16 cellular contexts compared by ENCODE assay signal in the genomic region with DNA sequence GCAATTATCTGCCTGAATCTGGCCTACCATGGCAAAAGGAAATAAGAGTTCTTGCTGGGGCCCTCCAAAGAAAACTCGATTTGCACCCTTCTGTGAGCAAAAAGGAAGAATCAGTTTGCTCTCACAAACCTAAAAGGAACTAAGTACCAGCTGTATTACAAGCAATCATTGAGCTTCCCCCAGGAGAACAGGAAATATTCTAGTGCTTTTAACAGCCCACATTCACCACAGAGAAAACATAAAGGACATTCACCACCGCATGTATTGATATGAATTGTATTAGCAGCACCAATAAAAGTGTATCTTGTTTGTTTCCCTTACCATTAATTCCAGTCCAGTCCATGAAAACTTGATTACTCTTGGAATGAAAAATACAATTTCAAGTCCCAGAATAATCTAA.
DNase-seq lines count a peak whose midpoint lies in the region; ATAC-seq and TF ChIP-seq lines count a peak whose summit lies in the region.
"Had no signal": no experiment of that assay in that cellular context is flagged by ENCODE, and none has a peak within 500 bp of the region (broad histone marks: within the 10 kb centered on the region; RNA-seq: fewer than 3 reads in every experiment).

No MANE protein-coding gene starts in this region.

- H3F3A ChIP-seq in GM23338 (replicated peaks; ENCODE audit: low read depth), result no peaks in the 10 kb centered on the region

- H3K4me1 Mint-ChIP-seq in GM23338 (peaks cover 20% of the 10 kb centered on the region), WTC11 (peaks cover 23% of the 10 kb centered on the region), type B pancreatic cell (ENCODE audit: unreplicated experiment) (peaks cover 15% of the 10 kb centered on the region)

- H3K36me3 ChIP-seq in GM23338 (ENCODE audit: insufficient read depth), result no peaks in the 10 kb centered on the region
- H3K36me3 ChIP-seq: BE2C had no signal

- no peaks in the 10 kb centered on the region for H3K79me2 ChIP-seq in GM23338 (replicated peaks; ENCODE audit: insufficient read depth)

- TF ChIP-seq CTCF in GM23338 (conservative IDR thresholded peaks at IDR 0.05; ENCODE audit: low read depth in 2 of 2), result no peak
- no peak for TF ChIP-seq CTCF in WTC11 (IDR thresholded peaks at IDR 0.05)
- no peak for TF ChIP-seq CTCF in type B pancreatic cell (conservative IDR thresholded peaks at IDR 0.05)

- no peak overlapping the region for H3K4me2 ChIP-seq in GM23338
- H3K4me2 ChIP-seq: A549 had no signal

- H2AFZ ChIP-seq in GM23338, result no peak overlapping the region

- H3K4me1 ChIP-seq in GM23338 (ENCODE audit: insufficient read depth), result peaks cover 6% of the 10 kb centered on the region; the same call in 1 of the 2 replicates
- H3K4me1 ChIP-seq: A549, BE2C had no signal

- no peaks in the 10 kb centered on the region for H3K27me3 ChIP-seq in GM23338 (ENCODE audit: insufficient read depth)

- ATAC-seq in GM23338, result no peak
- ATAC-seq in HG03571 (IDR thresholded peaks at IDR 0.05; ENCODE audit: unreplicated experiment), result peak; percentile 45
- no peak for ATAC-seq in WTC11
- no peak for ATAC-seq in HG02588 (IDR thresholded peaks at IDR 0.05; ENCODE audit: unreplicated experiment)
- ATAC-seq: A549; CD8-positive, alpha-beta T cell; HCT116 had no signal

- peak overlapping the region; percentile 3; the same call in 1 of the 2 replicates for H3K27ac Mint-ChIP-seq in GM23338
- H3K27ac Mint-ChIP-seq in WTC11, result peak overlapping the region; percentile 42
- H3K27ac Mint-ChIP-seq in type B pancreatic cell, result peak overlapping the region; percentile 10
- H3K27ac Mint-ChIP-seq: CD8-positive, alpha-beta T cell had no signal

- H3K4me3 ChIP-seq in GM23338, result no peak overlapping the region
- H3K4me3 ChIP-seq: A549 had no signal

- no peaks in the 10 kb centered on the region for H4K20me1 ChIP-seq in GM23338 (replicated peaks; ENCODE audit: insufficient read depth)

- no peak overlapping the region for H3K4me3 Mint-ChIP-seq in GM23338
- H3K4me3 Mint-ChIP-seq in WTC11, result no peak overlapping the region
- H3K4me3 Mint-ChIP-seq in type B pancreatic cell, result no peak overlapping the region
- H3K4me3 Mint-ChIP-seq: CD8-positive, alpha-beta T cell had no signal

- H3K27ac ChIP-seq in GM23338 (ENCODE audit: low read depth), result no peak overlapping the region; the same call in 1 of the 2 replicates
- H3K27ac ChIP-seq: A549, C4-2B, HL-60 had no signal

- CTCF ChIA-PET in WTC11 (lab: Charles Lee), result interaction anchor here (3.3 kb wide), 1 partner anchor 10 kb away, joined by 14 read pairs; no protein-coding TSS in a partner anchor

- POLR2A ChIA-PET in WTC11 (lab: Charles Lee), result no interaction called here

- H3K9me3 Mint-ChIP-seq in GM23338 (no peaks in the 10 kb centered on the region), WTC11 (peaks cover 4% of the 10 kb centered on the region), type B pancreatic cell (no peaks in the 10 kb centered on the region)
- H3K9me3 Mint-ChIP-seq: CD8-positive, alpha-beta T cell had no signal

- H3K9me2 ChIP-seq in GM23338 (ENCODE audit: insufficient read depth), result no peaks in the 10 kb centered on the region

- H3K27me3 Mint-ChIP-seq in GM23338 (ENCODE audit: insufficient read depth, low read depth, poor library complexity) (no peaks in the 10 kb centered on the region), WTC11 (ENCODE audit: low read depth) (no peaks in the 10 kb centered on the region), type B pancreatic cell (no peaks in the 10 kb centered on the region)

- DNase-seq in GM23338 (ENCODE audit: low spot score) (no peak), WTC11 (ENCODE audit: low spot score) (no peak), type B pancreatic cell (ENCODE audit: extremely low spot score, unreplicated experiment) (no peak), NCI-H1694 (lab: John Stamatoyannopoulos, UW) (no peak), medulla oblongata (ENCODE audit: extremely low spot score) (no peak)
- DNase-seq: BE2C; CD8-positive, alpha-beta T cell; COR-L47; DND-41; GDM1 had no signal

- H3K36me3 Mint-ChIP-seq in GM23338 (ENCODE audit: low read depth), result peaks cover 4% of the 10 kb centered on the region; the same call in 2 of the 3 replicates
- H3K36me3 Mint-ChIP-seq in WTC11, result peaks cover 7% of the 10 kb centered on the region
- peaks cover 17% of the 10 kb centered on the region for H3K36me3 Mint-ChIP-seq in type B pancreatic cell

TF ChIP-seq in GM23338, 12 proteins besides CTCF, POLR2A, EP300 and RAD21 (continues in another document):
- TF ChIP-seq CREB1 (CRISPR knock-in tag; IDR thresholded peaks at IDR 0.05; ENCODE audit: low read depth), result no peak
- TF ChIP-seq, protein P1, sequence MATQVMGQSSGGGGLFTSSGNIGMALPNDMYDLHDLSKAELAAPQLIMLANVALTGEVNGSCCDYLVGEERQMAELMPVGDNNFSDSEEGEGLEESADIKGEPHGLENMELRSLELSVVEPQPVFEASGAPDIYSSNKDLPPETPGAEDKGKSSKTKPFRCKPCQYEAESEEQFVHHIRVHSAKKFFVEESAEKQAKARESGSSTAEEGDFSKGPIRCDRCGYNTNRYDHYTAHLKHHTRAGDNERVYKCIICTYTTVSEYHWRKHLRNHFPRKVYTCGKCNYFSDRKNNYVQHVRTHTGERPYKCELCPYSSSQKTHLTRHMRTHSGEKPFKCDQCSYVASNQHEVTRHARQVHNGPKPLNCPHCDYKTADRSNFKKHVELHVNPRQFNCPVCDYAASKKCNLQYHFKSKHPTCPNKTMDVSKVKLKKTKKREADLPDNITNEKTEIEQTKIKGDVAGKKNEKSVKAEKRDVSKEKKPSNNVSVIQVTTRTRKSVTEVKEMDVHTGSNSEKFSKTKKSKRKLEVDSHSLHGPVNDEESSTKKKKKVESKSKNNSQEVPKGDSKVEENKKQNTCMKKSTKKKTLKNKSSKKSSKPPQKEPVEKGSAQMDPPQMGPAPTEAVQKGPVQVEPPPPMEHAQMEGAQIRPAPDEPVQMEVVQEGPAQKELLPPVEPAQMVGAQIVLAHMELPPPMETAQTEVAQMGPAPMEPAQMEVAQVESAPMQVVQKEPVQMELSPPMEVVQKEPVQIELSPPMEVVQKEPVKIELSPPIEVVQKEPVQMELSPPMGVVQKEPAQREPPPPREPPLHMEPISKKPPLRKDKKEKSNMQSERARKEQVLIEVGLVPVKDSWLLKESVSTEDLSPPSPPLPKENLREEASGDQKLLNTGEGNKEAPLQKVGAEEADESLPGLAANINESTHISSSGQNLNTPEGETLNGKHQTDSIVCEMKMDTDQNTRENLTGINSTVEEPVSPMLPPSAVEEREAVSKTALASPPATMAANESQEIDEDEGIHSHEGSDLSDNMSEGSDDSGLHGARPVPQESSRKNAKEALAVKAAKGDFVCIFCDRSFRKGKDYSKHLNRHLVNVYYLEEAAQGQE (IDR thresholded peaks at IDR 0.05; ENCODE audit: unreplicated experiment), result no peak
- no peak for TF ChIP-seq POLR2AphosphoS5 (IDR thresholded peaks at IDR 0.05; ENCODE audit: low read depth)
- TF ChIP-seq NANOG (IDR thresholded peaks at IDR 0.05; ENCODE audit: borderline replicate concordance), result no peak
- TF ChIP-seq EZH2 (IDR thresholded peaks at IDR 0.05; ENCODE audit: low read depth, unreplicated experiment), result no peak
- no peak for TF ChIP-seq EZH2phosphoT487 (IDR thresholded peaks at IDR 0.05; ENCODE audit: unreplicated experiment)
- no peak for TF ChIP-seq JUNB (IDR thresholded peaks at IDR 0.05; ENCODE audit: unreplicated experiment)
- no peak for TF ChIP-seq ZNF331 (CRISPR knock-in tag; IDR thresholded peaks at IDR 0.05; ENCODE audit: low read depth)

TF ChIP-seq in WTC11, 78 proteins besides CTCF, POLR2A, EP300 and RAD21 (continues in another document):
- TF ChIP-seq MYBL2 (CRISPR knock-in tag; IDR thresholded peaks at IDR 0.05), result no peak
- TF ChIP-seq ETV6 (CRISPR knock-in tag; IDR thresholded peaks at IDR 0.05), result no peak
- TF ChIP-seq, protein P2, sequence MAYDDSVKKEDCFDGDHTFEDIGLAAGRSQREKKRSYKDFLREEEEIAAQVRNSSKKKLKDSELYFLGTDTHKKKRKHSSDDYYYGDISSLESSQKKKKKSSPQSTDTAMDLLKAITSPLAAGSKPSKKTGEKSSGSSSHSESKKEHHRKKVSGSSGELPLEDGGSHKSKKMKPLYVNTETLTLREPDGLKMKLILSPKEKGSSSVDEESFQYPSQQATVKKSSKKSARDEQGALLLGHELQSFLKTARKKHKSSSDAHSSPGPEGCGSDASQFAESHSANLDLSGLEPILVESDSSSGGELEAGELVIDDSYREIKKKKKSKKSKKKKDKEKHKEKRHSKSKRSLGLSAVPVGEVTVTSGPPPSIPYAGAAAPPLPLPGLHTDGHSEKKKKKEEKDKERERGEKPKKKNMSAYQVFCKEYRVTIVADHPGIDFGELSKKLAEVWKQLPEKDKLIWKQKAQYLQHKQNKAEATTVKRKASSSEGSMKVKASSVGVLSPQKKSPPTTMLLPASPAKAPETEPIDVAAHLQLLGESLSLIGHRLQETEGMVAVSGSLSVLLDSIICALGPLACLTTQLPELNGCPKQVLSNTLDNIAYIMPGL (CRISPR knock-in tag; IDR thresholded peaks at IDR 0.05), result no peak
- no peak for TF ChIP-seq ZNF138 (CRISPR knock-in tag; conservative IDR thresholded peaks at IDR 0.05)
- TF ChIP-seq ZNF263 (CRISPR knock-in tag; IDR thresholded peaks at IDR 0.05; ENCODE audit: low read depth), result no peak
- TF ChIP-seq ZNF121 (CRISPR knock-in tag; IDR thresholded peaks at IDR 0.05), result no peak
- no peak for TF ChIP-seq FOXJ3 (CRISPR knock-in tag; IDR thresholded peaks at IDR 0.05; ENCODE audit: borderline replicate concordance)
- no peak for TF ChIP-seq ELF4 (CRISPR knock-in tag; IDR thresholded peaks at IDR 0.05; ENCODE audit: low read depth)
- TF ChIP-seq, protein P3, sequence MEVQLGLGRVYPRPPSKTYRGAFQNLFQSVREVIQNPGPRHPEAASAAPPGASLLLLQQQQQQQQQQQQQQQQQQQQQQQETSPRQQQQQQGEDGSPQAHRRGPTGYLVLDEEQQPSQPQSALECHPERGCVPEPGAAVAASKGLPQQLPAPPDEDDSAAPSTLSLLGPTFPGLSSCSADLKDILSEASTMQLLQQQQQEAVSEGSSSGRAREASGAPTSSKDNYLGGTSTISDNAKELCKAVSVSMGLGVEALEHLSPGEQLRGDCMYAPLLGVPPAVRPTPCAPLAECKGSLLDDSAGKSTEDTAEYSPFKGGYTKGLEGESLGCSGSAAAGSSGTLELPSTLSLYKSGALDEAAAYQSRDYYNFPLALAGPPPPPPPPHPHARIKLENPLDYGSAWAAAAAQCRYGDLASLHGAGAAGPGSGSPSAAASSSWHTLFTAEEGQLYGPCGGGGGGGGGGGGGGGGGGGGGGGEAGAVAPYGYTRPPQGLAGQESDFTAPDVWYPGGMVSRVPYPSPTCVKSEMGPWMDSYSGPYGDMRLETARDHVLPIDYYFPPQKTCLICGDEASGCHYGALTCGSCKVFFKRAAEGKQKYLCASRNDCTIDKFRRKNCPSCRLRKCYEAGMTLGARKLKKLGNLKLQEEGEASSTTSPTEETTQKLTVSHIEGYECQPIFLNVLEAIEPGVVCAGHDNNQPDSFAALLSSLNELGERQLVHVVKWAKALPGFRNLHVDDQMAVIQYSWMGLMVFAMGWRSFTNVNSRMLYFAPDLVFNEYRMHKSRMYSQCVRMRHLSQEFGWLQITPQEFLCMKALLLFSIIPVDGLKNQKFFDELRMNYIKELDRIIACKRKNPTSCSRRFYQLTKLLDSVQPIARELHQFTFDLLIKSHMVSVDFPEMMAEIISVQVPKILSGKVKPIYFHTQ (CRISPR knock-in tag; IDR thresholded peaks at IDR 0.05), result no peak
